1 cellular context compared by ENCODE assay signal in the genomic region with DNA sequence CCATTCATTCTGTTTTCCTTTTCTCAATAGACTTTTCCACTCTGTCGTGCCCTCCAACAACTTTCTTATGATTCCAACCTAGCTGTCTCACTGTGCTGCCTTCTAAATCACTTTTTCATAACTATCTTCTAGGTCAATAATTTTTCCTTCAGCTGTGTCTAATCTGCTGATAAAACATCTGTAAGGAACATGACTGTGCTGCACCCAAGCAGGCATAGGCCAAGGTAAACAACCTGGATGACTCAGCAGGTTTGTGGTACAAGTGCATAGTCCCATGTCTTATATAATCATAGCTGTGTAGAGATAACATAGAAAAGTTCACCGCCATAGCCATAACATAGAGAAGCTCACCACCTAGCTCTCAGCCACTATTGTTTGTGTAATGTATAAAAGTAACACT.
TF ChIP-seq lines count a peak whose summit lies in the region.

No MANE protein-coding gene starts in this region.

TF ChIP-seq in HepG2, 621 proteins besides CTCF, POLR2A, EP300 and RAD21 (continued from another document and continues in another):
- no peak for TF ChIP-seq AGO2 (optimal IDR thresholded peaks at IDR 0.05; ENCODE audit: low read depth, low read length)
- TF ChIP-seq, protein P1, sequence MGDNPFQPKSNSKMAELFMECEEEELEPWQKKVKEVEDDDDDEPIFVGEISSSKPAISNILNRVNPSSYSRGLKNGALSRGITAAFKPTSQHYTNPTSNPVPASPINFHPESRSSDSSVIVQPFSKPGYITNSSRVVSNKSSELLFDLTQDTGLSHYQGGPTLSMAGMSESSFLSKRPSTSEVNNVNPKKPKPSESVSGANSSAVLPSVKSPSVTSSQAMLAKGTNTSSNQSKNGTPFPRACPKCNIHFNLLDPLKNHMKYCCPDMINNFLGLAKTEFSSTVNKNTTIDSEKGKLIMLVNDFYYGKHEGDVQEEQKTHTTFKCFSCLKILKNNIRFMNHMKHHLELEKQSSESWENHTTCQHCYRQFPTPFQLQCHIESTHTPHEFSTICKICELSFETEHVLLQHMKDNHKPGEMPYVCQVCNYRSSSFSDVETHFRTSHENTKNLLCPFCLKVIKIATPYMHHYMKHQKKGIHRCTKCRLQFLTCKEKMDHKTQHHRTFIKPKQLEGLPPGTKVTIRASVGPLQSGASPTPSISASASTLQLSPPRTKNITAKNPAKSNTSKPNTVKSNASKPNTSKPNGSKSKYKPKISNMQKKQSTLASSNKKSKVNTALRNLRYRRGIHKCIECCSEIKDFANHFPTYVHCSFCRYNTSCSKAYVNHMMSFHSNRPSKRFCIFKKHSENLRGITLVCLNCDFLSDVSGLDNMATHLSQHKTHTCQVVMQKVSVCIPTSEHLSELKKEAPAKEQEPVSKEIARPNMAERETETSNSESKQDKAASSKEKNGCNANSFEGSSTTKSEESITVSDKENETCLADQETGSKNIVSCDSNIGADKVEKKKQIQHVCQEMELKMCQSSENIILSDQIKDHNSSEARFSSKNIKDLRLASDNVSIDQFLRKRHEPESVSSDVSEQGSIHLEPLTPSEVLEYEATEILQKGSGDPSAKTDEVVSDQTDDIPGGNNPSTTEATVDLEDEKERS (CRISPR knock-in tag; IDR thresholded peaks at IDR 0.05) = peak; percentile 98
- TF ChIP-seq HOXD1 (CRISPR knock-in tag; IDR thresholded peaks at IDR 0.05) = no peak
- TF ChIP-seq ZBTB20 (CRISPR knock-in tag; IDR thresholded peaks at IDR 0.05; ENCODE audit: borderline replicate concordance, low read depth) = peak; percentile 79; the same call in 1 of the 2 replicates
- TF ChIP-seq, protein P2, sequence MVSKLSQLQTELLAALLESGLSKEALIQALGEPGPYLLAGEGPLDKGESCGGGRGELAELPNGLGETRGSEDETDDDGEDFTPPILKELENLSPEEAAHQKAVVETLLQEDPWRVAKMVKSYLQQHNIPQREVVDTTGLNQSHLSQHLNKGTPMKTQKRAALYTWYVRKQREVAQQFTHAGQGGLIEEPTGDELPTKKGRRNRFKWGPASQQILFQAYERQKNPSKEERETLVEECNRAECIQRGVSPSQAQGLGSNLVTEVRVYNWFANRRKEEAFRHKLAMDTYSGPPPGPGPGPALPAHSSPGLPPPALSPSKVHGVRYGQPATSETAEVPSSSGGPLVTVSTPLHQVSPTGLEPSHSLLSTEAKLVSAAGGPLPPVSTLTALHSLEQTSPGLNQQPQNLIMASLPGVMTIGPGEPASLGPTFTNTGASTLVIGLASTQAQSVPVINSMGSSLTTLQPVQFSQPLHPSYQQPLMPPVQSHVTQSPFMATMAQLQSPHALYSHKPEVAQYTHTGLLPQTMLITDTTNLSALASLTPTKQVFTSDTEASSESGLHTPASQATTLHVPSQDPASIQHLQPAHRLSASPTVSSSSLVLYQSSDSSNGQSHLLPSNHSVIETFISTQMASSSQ (IDR thresholded peaks at IDR 0.05; ENCODE audit: low read depth) = no peak
- TF ChIP-seq, protein P2 (CRISPR knock-in tag; IDR thresholded peaks at IDR 0.05; ENCODE audit: borderline replicate concordance) = no peak
- TF ChIP-seq, protein P3, sequence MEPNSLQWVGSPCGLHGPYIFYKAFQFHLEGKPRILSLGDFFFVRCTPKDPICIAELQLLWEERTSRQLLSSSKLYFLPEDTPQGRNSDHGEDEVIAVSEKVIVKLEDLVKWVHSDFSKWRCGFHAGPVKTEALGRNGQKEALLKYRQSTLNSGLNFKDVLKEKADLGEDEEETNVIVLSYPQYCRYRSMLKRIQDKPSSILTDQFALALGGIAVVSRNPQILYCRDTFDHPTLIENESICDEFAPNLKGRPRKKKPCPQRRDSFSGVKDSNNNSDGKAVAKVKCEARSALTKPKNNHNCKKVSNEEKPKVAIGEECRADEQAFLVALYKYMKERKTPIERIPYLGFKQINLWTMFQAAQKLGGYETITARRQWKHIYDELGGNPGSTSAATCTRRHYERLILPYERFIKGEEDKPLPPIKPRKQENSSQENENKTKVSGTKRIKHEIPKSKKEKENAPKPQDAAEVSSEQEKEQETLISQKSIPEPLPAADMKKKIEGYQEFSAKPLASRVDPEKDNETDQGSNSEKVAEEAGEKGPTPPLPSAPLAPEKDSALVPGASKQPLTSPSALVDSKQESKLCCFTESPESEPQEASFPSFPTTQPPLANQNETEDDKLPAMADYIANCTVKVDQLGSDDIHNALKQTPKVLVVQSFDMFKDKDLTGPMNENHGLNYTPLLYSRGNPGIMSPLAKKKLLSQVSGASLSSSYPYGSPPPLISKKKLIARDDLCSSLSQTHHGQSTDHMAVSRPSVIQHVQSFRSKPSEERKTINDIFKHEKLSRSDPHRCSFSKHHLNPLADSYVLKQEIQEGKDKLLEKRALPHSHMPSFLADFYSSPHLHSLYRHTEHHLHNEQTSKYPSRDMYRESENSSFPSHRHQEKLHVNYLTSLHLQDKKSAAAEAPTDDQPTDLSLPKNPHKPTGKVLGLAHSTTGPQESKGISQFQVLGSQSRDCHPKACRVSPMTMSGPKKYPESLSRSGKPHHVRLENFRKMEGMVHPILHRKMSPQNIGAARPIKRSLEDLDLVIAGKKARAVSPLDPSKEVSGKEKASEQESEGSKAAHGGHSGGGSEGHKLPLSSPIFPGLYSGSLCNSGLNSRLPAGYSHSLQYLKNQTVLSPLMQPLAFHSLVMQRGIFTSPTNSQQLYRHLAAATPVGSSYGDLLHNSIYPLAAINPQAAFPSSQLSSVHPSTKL (CRISPR knock-in tag; IDR thresholded peaks at IDR 0.05) = peak; percentile 88
- TF ChIP-seq MAFK (conservative IDR thresholded peaks at IDR 0.05 in 1 of 2, IDR thresholded peaks at IDR 0.05 in 1 of 2; ENCODE audit: low read length in 2 of 2) = peak; percentile 92 to 96
- no peak for TF ChIP-seq MIXL1 (CRISPR knock-in tag; IDR thresholded peaks at IDR 0.05)
- peak; percentile 66 for TF ChIP-seq ZNF644 (CRISPR knock-in tag; IDR thresholded peaks at IDR 0.05; ENCODE audit: low read depth)
- TF ChIP-seq SALL1 (CRISPR knock-in tag; IDR thresholded peaks at IDR 0.05) = peak; percentile 34; the same call in 1 of the 2 replicates
- 0 out of 2 replicates have a peak, but pooled peaks have one; percentile 60 for TF ChIP-seq AHDC1 (CRISPR knock-in tag; IDR thresholded peaks at IDR 0.05; ENCODE audit: borderline replicate concordance)
- TF ChIP-seq ZNF441 (CRISPR knock-in tag; IDR thresholded peaks at IDR 0.05; ENCODE audit: borderline replicate concordance) = peak; percentile 23; the same call in 1 of the 2 replicates
- no peak for TF ChIP-seq CREB3 (CRISPR knock-in tag; IDR thresholded peaks at IDR 0.05)
- no peak for TF ChIP-seq ZNF547 (CRISPR knock-in tag; IDR thresholded peaks at IDR 0.05)
- TF ChIP-seq FOXP1 (IDR thresholded peaks at IDR 0.05) = no peak
- TF ChIP-seq FOXP1 (CRISPR knock-in tag; IDR thresholded peaks at IDR 0.05) = peak; percentile 69
- TF ChIP-seq PAX8 (CRISPR knock-in tag; IDR thresholded peaks at IDR 0.05; ENCODE audit: borderline replicate concordance) = no peak
- no peak for TF ChIP-seq SRSF9 (IDR thresholded peaks at IDR 0.05; ENCODE audit: borderline replicate concordance, insufficient read depth, low read depth, low read length, poor library complexity, severe bottlenecking)
- TF ChIP-seq ZMYM2 (CRISPR knock-in tag; IDR thresholded peaks at IDR 0.05) = peak; percentile 91
- no peak for TF ChIP-seq ZNF17 (CRISPR knock-in tag; IDR thresholded peaks at IDR 0.05)
- no peak for TF ChIP-seq SP1 (IDR thresholded peaks at IDR 0.05)
- TF ChIP-seq SP1 (CRISPR knock-in tag; IDR thresholded peaks at IDR 0.05) = no peak
- no peak for TF ChIP-seq ZNF253 (CRISPR knock-in tag; IDR thresholded peaks at IDR 0.05; ENCODE audit: borderline replicate concordance)
- no peak for TF ChIP-seq PTBP1 (IDR thresholded peaks at IDR 0.05; ENCODE audit: low read depth, low read length, poor library complexity, severe bottlenecking)
- no peak for TF ChIP-seq MYNN (CRISPR knock-in tag; IDR thresholded peaks at IDR 0.05; ENCODE audit: low read depth)
- no peak for TF ChIP-seq SMAD9 (CRISPR knock-in tag; IDR thresholded peaks at IDR 0.05)
- TF ChIP-seq SRSF4 (IDR thresholded peaks at IDR 0.05; ENCODE audit: low read depth, low read length, poor library complexity, severe bottlenecking) = no peak
- TF ChIP-seq ZNF768 (CRISPR knock-in tag; IDR thresholded peaks at IDR 0.05) = no peak
- TF ChIP-seq KDM1A (CRISPR knock-in tag; IDR thresholded peaks at IDR 0.05) = 0 out of 2 replicates have a peak, but pooled peaks have one; percentile 25
- TF ChIP-seq EZH2 (conservative IDR thresholded peaks at IDR 0.05; ENCODE audit: low read depth, low read length) = no peak
- no peak for TF ChIP-seq ZNF652 (CRISPR knock-in tag; IDR thresholded peaks at IDR 0.05; ENCODE audit: borderline replicate concordance, low read depth)
- TF ChIP-seq MAFF (IDR thresholded peaks at IDR 0.05; ENCODE audit: low read depth, low read length) = peak; percentile 93
- TF ChIP-seq TEF (CRISPR knock-in tag; IDR thresholded peaks at IDR 0.05) = peak; percentile 87; the same call in 1 of the 2 replicates
- peak; percentile 64 for TF ChIP-seq HNF4A (CRISPR knock-in tag; IDR thresholded peaks at IDR 0.05)
- peak; percentile 41; the same call in 1 of the 2 replicates for TF ChIP-seq RXRB (CRISPR knock-in tag; IDR thresholded peaks at IDR 0.05; ENCODE audit: borderline replicate concordance)
- no peak for TF ChIP-seq MEF2D (CRISPR knock-in tag; IDR thresholded peaks at IDR 0.05)
- TF ChIP-seq, protein P4, sequence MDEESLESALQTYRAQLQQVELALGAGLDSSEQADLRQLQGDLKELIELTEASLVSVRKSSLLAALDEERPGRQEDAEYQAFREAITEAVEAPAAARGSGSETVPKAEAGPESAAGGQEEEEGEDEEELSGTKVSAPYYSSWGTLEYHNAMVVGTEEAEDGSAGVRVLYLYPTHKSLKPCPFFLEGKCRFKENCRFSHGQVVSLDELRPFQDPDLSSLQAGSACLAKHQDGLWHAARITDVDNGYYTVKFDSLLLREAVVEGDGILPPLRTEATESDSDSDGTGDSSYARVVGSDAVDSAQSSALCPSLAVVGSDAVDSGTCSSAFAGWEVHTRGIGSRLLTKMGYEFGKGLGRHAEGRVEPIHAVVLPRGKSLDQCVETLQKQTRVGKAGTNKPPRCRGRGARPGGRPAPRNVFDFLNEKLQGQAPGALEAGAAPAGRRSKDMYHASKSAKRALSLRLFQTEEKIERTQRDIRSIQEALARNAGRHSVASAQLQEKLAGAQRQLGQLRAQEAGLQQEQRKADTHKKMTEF (CRISPR knock-in tag; IDR thresholded peaks at IDR 0.05) = peak; percentile 51; the same call in 1 of the 2 replicates
- no peak for TF ChIP-seq ATF1 (CRISPR knock-in tag; IDR thresholded peaks at IDR 0.05)
- TF ChIP-seq FOXC1 (CRISPR knock-in tag; IDR thresholded peaks at IDR 0.05; ENCODE audit: borderline replicate concordance) = no peak
